Comparison of ENCODE assay signal across 1 cellular context in genomic region chr1:45619149-45619921, GRCh38.
TF ChIP-seq lines count a peak whose summit lies in the region.

No MANE protein-coding gene starts in this region.

TF ChIP-seq in K562, 482 proteins besides CTCF, POLR2A, EP300 and RAD21:
- TF ChIP-seq FOXJ3 (CRISPR knock-in tag; IDR thresholded peaks at IDR 0.05) (no peak), SOX6 (IDR thresholded peaks at IDR 0.05) (no peak), CGGBP1 (CRISPR knock-in tag; IDR thresholded peaks at IDR 0.05) (no peak), COPS2 (conservative IDR thresholded peaks at IDR 0.05) (no peak), DIDO1 (tag; IDR thresholded peaks at IDR 0.05; ENCODE audit: low read depth) (no peak), SUPT5H (IDR thresholded peaks at IDR 0.05) (peak; percentile 66), CBX2 (IDR thresholded peaks at IDR 0.05; ENCODE audit: insufficient read depth, low read length, poor library complexity, severe bottlenecking) (no peak), POLR2AphosphoS5 (IDR thresholded peaks at IDR 0.05; ENCODE audit: control insufficient read depth, insufficient read depth, low read depth, low read length) (peak; percentile 74; the same call in 1 of the 2 replicates), PCBP2 (IDR thresholded peaks at IDR 0.05; ENCODE audit: low read depth, low read length, poor library complexity, severe bottlenecking) (no peak), PML (IDR thresholded peaks at IDR 0.05; ENCODE audit: low read length) (peak; percentile 50; the same call in 1 of the 2 replicates), POLR2B (IDR thresholded peaks at IDR 0.05; ENCODE audit: low read depth, partially characterized antibody) (peak; percentile 55), ARID1B (IDR thresholded peaks at IDR 0.05) (no peak), DACH1 (IDR thresholded peaks at IDR 0.05; ENCODE audit: partially characterized antibody) (no peak), MYNN (IDR thresholded peaks at IDR 0.05) (peak; percentile 70), MYNN (CRISPR knock-in tag; IDR thresholded peaks at IDR 0.05) (no peak)
